In the genomic region with DNA sequence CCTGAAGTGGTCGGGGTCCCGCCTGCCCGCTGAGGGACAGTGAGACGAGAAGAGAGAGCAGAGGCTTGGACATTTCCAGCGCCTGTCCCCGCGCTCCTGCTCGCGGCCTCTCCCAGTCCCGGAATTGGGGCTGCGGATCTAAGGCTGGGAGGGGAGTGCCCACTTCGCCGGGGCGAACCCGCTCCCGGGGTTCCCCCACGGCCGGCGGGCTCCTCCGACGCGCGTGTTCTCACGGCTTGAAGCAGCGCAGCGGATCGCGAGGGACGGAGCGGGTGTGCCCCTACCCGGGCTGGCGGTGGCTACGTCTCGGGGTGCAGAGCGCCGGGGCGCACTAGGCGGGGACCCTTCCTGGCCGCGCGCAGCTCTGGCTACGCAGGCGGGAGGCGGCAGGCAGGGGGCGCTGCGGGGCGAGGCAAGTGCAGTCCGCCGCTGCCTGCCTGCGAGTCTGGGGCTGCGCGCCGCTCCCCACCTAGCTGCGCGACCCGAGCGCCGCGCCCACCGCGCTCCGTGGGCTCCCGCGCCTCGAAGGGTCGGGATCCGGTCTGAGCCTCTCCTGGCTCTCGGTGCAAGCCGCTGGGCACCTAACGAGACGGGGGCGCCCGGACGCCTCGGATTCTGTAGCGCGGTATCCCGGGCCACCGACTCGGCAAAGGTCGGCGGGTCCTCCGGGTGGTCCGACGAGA, we compare ENCODE assay signal across 8 cellular contexts. TPM values are rescaled to one million over a fixed set of nuclear protein-coding genes. Genes with fewer than 3 reads are reported as not detected.
DNase-seq lines count a peak whose midpoint lies in the region; ATAC-seq and TF ChIP-seq lines count a peak whose summit lies in the region.

No MANE protein-coding gene starts in this region.

- H3K9ac ChIP-seq in OCI-LY3 (ENCODE audit: low read length), result no peak overlapping the region

- DNase-seq in AG09319 (ENCODE audit: extremely low read depth, low read depth), result no peak
- DNase-seq in GM23338 (ENCODE audit: low spot score), result peak; percentile 89
- DNase-seq in activated T-helper 1 cell treated with anti-CD3 and anti-CD28 coated beads, Interleukin-2, amount 50 U/mL, for 16 hours (ENCODE audit: low read depth in 1 of 2, low spot score in 1 of 2), result peak; percentile 70 to 71
- DNase-seq in fibroblast of pulmonary artery (ENCODE audit: low read depth), result peak; percentile 49
- peak; percentile 84 for DNase-seq in natural killer cell treated with Interleukin-12 subunit alpha and Interleukin-12 subunit beta and Interleukin-15 and Interleukin-18, amount 100 ng/mL, for 72 hours (ENCODE audit: low spot score)
- DNase-seq in kidney glomerular epithelial cell (lab: John Stamatoyannopoulos, UW), result no peak

- H3K27ac Mint-ChIP-seq in GM23338, result no peak overlapping the region
- no peak overlapping the region for H3K27ac Mint-ChIP-seq in natural killer cell treated with Interleukin-12 subunit alpha and Interleukin-12 subunit beta and Interleukin-15 and Interleukin-18, amount 100 ng/mL, for 72 hours
- no peak overlapping the region for H3K27ac Mint-ChIP-seq in stimulated activated memory B cell treated with anti-CD40 and anti-IgM and Interleukin-4, amounts not matched to agents 10 μg/mL and 1 μg/mL and 100 μg/mL, for 72 hours

- peaks cover 50% of the 10 kb centered on the region for H3K27me3 Mint-ChIP-seq in GM23338 (ENCODE audit: insufficient read depth, low read depth, poor library complexity)
- H3K27me3 Mint-ChIP-seq in natural killer cell treated with Interleukin-12 subunit alpha and Interleukin-12 subunit beta and Interleukin-15 and Interleukin-18, amount 100 ng/mL, for 72 hours, result peaks cover 19 to 37% of the 10 kb centered on the region in 2 donors
- peaks cover 55% of the 10 kb centered on the region for H3K27me3 Mint-ChIP-seq in stimulated activated memory B cell treated with anti-CD40 and anti-IgM and Interleukin-4, amounts not matched to agents 10 μg/mL and 1 μg/mL and 100 μg/mL, for 72 hours

- no peaks in the 10 kb centered on the region for H3K79me2 ChIP-seq in GM23338 (replicated peaks; ENCODE audit: insufficient read depth)
- H3K79me2 ChIP-seq in OCI-LY3 (ENCODE audit: low read length), result no peaks in the 10 kb centered on the region

- TF ChIP-seq CTCF in AG09319 (IDR thresholded peaks at IDR 0.05; ENCODE audit: low read depth, low read length), result peak; percentile 46
- peak; percentile 61 to 81 for TF ChIP-seq CTCF in GM23338 (conservative IDR thresholded peaks at IDR 0.05; ENCODE audit: low read depth in 2 of 2)
- TF ChIP-seq CTCF in OCI-LY3 (IDR thresholded peaks at IDR 0.05; ENCODE audit: low read depth, low read length), result no peak
- TF ChIP-seq CTCF in fibroblast of pulmonary artery (IDR thresholded peaks at IDR 0.05; ENCODE audit: low read length, missing control alignments), result peak; percentile 32

- H3K36me3 ChIP-seq in GM23338 (ENCODE audit: insufficient read depth), result no peaks in the 10 kb centered on the region
- no peaks in the 10 kb centered on the region for H3K36me3 ChIP-seq in OCI-LY3 (replicated peaks; ENCODE audit: low read depth, low read length)

- H3K27me3 ChIP-seq in GM23338 (ENCODE audit: insufficient read depth) (peaks cover 75% of the 10 kb centered on the region), OCI-LY3 (ENCODE audit: low read depth, low read length) (peaks cover 12% of the 10 kb centered on the region)

- H3K4me3 Mint-ChIP-seq in GM23338, result peak overlapping the region; percentile 82
- H3K4me3 Mint-ChIP-seq in natural killer cell treated with Interleukin-12 subunit alpha and Interleukin-12 subunit beta and Interleukin-15 and Interleukin-18, amount 100 ng/mL, for 72 hours, result peak overlapping the region; percentile 80
- H3K4me3 Mint-ChIP-seq in stimulated activated memory B cell treated with anti-CD40 and anti-IgM and Interleukin-4, amounts not matched to agents 10 μg/mL and 1 μg/mL and 100 μg/mL, for 72 hours, result peak overlapping the region; percentile 67

- no peaks in the 10 kb centered on the region for H4K20me1 ChIP-seq in GM23338 (replicated peaks; ENCODE audit: insufficient read depth)
- no peaks in the 10 kb centered on the region for H4K20me1 ChIP-seq in OCI-LY3 (ENCODE audit: insufficient read depth, low read length)

- no peaks in the 10 kb centered on the region for H3K9me3 ChIP-seq in OCI-LY3 (ENCODE audit: insufficient read depth, low read length)

- H3K4me1 ChIP-seq in GM23338 (ENCODE audit: insufficient read depth) (peaks cover 20% of the 10 kb centered on the region), OCI-LY3 (ENCODE audit: low read length) (peaks cover 5% of the 10 kb centered on the region; the same call in 1 of the 2 replicates)

- no peaks in the 10 kb centered on the region for H3K36me3 Mint-ChIP-seq in GM23338 (ENCODE audit: low read depth)
- no peaks in the 10 kb centered on the region for H3K36me3 Mint-ChIP-seq in natural killer cell treated with Interleukin-12 subunit alpha and Interleukin-12 subunit beta and Interleukin-15 and Interleukin-18, amount 100 ng/mL, for 72 hours
- H3K36me3 Mint-ChIP-seq in stimulated activated memory B cell treated with anti-CD40 and anti-IgM and Interleukin-4, amounts not matched to agents 10 μg/mL and 1 μg/mL and 100 μg/mL, for 72 hours, result no peaks in the 10 kb centered on the region

- H3K9me3 Mint-ChIP-seq in GM23338, result no peaks in the 10 kb centered on the region
- no peaks in the 10 kb centered on the region for H3K9me3 Mint-ChIP-seq in natural killer cell treated with Interleukin-12 subunit alpha and Interleukin-12 subunit beta and Interleukin-15 and Interleukin-18, amount 100 ng/mL, for 72 hours
- no peaks in the 10 kb centered on the region for H3K9me3 Mint-ChIP-seq in stimulated activated memory B cell treated with anti-CD40 and anti-IgM and Interleukin-4, amounts not matched to agents 10 μg/mL and 1 μg/mL and 100 μg/mL, for 72 hours

- no peaks in the 10 kb centered on the region for H3K9me2 ChIP-seq in GM23338 (ENCODE audit: insufficient read depth)

- H3K4me2 ChIP-seq in GM23338 (peak overlapping the region; percentile 97), OCI-LY3 (ENCODE audit: low read length) (peak overlapping the region; percentile 84)

- H3K4me3 ChIP-seq in GM23338, result peak overlapping the region; percentile 80
- H3K4me3 ChIP-seq in OCI-LY3 (ENCODE audit: low read length), result no peak overlapping the region; the same call in 1 of the 2 replicates
- no peak overlapping the region for H3K4me3 ChIP-seq in fibroblast of pulmonary artery (replicated peaks; ENCODE audit: low read depth, low read length)

- peaks cover 24% of the 10 kb centered on the region for H3K4me1 Mint-ChIP-seq in GM23338
- H3K4me1 Mint-ChIP-seq in natural killer cell treated with Interleukin-12 subunit alpha and Interleukin-12 subunit beta and Interleukin-15 and Interleukin-18, amount 100 ng/mL, for 72 hours (ENCODE audit: low read depth in 2 of 2), result peaks cover 14 to 18% of the 10 kb centered on the region in 2 donors
- peaks cover 36% of the 10 kb centered on the region for H3K4me1 Mint-ChIP-seq in stimulated activated memory B cell treated with anti-CD40 and anti-IgM and Interleukin-4, amounts not matched to agents 10 μg/mL and 1 μg/mL and 100 μg/mL, for 72 hours

- ATAC-seq in GM23338, result peak; percentile 75
- ATAC-seq in natural killer cell treated with Interleukin-12 subunit alpha and Interleukin-12 subunit beta and Interleukin-15 and Interleukin-18, amount 100 ng/mL, for 72 hours, result peak; percentile 78 to 83
- ATAC-seq in stimulated activated memory B cell treated with anti-CD40 and anti-IgM and Interleukin-4, amounts not matched to agents 10 μg/mL and 1 μg/mL and 100 μg/mL, for 72 hours, result peak; percentile 75

- no peaks in the 10 kb centered on the region; the same call in 1 of the 2 replicates for H3F3A ChIP-seq in GM23338 (replicated peaks; ENCODE audit: low read depth)

- peak overlapping the region; percentile 85 for H2AFZ ChIP-seq in GM23338
- H2AFZ ChIP-seq in OCI-LY3 (ENCODE audit: low read depth, low read length), result no peak overlapping the region

- no peak overlapping the region for H3K27ac ChIP-seq in GM23338 (ENCODE audit: low read depth)
- no peak overlapping the region for H3K27ac ChIP-seq in OCI-LY3 (ENCODE audit: low read length)

TF ChIP-seq in GM23338, 12 proteins besides CTCF, POLR2A, EP300 and RAD21 (continues in another document):
- TF ChIP-seq, protein P1, sequence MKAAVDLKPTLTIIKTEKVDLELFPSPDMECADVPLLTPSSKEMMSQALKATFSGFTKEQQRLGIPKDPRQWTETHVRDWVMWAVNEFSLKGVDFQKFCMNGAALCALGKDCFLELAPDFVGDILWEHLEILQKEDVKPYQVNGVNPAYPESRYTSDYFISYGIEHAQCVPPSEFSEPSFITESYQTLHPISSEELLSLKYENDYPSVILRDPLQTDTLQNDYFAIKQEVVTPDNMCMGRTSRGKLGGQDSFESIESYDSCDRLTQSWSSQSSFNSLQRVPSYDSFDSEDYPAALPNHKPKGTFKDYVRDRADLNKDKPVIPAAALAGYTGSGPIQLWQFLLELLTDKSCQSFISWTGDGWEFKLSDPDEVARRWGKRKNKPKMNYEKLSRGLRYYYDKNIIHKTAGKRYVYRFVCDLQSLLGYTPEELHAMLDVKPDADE (IDR thresholded peaks at IDR 0.05), result no peak
- no peak for TF ChIP-seq CREB1 (CRISPR knock-in tag; IDR thresholded peaks at IDR 0.05; ENCODE audit: low read depth)
- TF ChIP-seq ZNF331 (CRISPR knock-in tag; IDR thresholded peaks at IDR 0.05; ENCODE audit: low read depth), result no peak
- TF ChIP-seq JUNB (IDR thresholded peaks at IDR 0.05; ENCODE audit: unreplicated experiment), result no peak

RNA-seq across cellular contexts. Expression of a gene that starts 1.2 kb away (rescaled TPM):
- 6.8 and 6.9 TPM in 2 replicates for total RNA-seq in GM23338 (2014; rRNA removed; shearing (Covaris generic))
- 2.3 and 2.8 TPM in 2 replicates for polyA plus RNA-seq in GM23338 (2016; fragmentation: Nextera tagmentation; extraction: Ambion mirVana)
- total RNA-seq in natural killer cell treated with Interleukin-12 subunit alpha and Interleukin-12 subunit beta and Interleukin-15 and Interleukin-18, amount 100 ng/mL, for 72 hours, result under 1 TPM in 1 of 2 donors, not detected in 1; 0.26 TPM

Comparison
In these comparisons a context has a peak if more than half of its experiments do, and no peak if none do; other contexts are left out.
1. DNase-seq: peak in GM23338 (single experiment), activated T-helper 1 cell treated with anti-CD3 and anti-CD28 coated beads, Interleukin-2, amount 50 U/mL, for 16 hours (2 of 2), fibroblast of pulmonary artery (single experiment) and natural killer cell treated with Interleukin-12 subunit alpha and Interleukin-12 subunit beta and Interleukin-15 and Interleukin-18, amount 100 ng/mL, for 72 hours (single experiment); none in AG09319 (single experiment) and kidney glomerular epithelial cell (single experiment).
2. Peak in every context shown above with its lines, with median percentiles within 50 percentile points of each other: ATAC-seq and H3K4me3 Mint-ChIP-seq.